ENCODE assay signal across 1 cellular context in the genomic region with DNA sequence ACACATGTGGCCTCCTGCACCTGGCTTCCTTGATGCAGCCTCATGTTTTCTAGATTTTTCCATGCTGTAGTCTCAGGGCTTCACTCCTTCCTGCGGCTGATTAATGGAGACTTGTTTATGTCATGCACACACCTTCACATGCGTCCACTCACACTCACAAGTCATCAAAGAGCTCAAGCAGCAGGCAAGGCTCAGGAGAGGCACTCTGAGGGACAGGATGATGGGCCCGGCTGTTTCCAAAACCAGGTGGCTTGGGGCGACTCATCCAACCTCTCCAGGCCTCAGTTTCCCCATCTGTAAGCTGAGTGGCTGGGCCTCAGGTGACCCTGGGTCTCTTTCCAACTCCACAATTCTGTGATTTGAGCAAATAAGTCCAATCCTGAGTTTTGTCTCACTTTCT.
TF ChIP-seq lines count a peak whose summit lies in the region.

No MANE protein-coding gene starts in this region.

TF ChIP-seq in WTC11, 78 proteins besides CTCF, POLR2A, EP300 and RAD21 (continued from another document):
- TF ChIP-seq E2F5 (CRISPR knock-in tag; IDR thresholded peaks at IDR 0.05) (no peak), ZNF121 (CRISPR knock-in tag; IDR thresholded peaks at IDR 0.05) (no peak), TP53 (CRISPR knock-in tag; IDR thresholded peaks at IDR 0.05) (no peak), AR (CRISPR knock-in tag; IDR thresholded peaks at IDR 0.05) (no peak), GRHL2 (CRISPR knock-in tag; IDR thresholded peaks at IDR 0.05; ENCODE audit: insufficient replicate concordance, severe bottlenecking) (no peak), RORB (CRISPR knock-in tag; IDR thresholded peaks at IDR 0.05) (no peak), RELA (CRISPR knock-in tag; IDR thresholded peaks at IDR 0.05; ENCODE audit: borderline replicate concordance) (no peak)
- TF ChIP-seq, protein P1, sequence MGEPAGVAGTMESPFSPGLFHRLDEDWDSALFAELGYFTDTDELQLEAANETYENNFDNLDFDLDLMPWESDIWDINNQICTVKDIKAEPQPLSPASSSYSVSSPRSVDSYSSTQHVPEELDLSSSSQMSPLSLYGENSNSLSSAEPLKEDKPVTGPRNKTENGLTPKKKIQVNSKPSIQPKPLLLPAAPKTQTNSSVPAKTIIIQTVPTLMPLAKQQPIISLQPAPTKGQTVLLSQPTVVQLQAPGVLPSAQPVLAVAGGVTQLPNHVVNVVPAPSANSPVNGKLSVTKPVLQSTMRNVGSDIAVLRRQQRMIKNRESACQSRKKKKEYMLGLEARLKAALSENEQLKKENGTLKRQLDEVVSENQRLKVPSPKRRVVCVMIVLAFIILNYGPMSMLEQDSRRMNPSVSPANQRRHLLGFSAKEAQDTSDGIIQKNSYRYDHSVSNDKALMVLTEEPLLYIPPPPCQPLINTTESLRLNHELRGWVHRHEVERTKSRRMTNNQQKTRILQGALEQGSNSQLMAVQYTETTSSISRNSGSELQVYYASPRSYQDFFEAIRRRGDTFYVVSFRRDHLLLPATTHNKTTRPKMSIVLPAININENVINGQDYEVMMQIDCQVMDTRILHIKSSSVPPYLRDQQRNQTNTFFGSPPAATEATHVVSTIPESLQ (CRISPR knock-in tag; IDR thresholded peaks at IDR 0.05) = no peak
- TF ChIP-seq, protein P2, sequence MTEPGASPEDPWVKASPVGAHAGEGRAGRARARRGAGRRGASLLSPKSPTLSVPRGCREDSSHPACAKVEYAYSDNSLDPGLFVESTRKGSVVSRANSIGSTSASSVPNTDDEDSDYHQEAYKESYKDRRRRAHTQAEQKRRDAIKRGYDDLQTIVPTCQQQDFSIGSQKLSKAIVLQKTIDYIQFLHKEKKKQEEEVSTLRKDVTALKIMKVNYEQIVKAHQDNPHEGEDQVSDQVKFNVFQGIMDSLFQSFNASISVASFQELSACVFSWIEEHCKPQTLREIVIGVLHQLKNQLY (CRISPR knock-in tag; IDR thresholded peaks at IDR 0.05) = no peak
- TF ChIP-seq, protein P3, sequence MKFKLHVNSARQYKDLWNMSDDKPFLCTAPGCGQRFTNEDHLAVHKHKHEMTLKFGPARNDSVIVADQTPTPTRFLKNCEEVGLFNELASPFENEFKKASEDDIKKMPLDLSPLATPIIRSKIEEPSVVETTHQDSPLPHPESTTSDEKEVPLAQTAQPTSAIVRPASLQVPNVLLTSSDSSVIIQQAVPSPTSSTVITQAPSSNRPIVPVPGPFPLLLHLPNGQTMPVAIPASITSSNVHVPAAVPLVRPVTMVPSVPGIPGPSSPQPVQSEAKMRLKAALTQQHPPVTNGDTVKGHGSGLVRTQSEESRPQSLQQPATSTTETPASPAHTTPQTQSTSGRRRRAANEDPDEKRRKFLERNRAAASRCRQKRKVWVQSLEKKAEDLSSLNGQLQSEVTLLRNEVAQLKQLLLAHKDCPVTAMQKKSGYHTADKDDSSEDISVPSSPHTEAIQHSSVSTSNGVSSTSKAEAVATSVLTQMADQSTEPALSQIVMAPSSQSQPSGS (CRISPR knock-in tag; IDR thresholded peaks at IDR 0.05; ENCODE audit: borderline replicate concordance, low read depth) = no peak
- TF ChIP-seq, protein P4, sequence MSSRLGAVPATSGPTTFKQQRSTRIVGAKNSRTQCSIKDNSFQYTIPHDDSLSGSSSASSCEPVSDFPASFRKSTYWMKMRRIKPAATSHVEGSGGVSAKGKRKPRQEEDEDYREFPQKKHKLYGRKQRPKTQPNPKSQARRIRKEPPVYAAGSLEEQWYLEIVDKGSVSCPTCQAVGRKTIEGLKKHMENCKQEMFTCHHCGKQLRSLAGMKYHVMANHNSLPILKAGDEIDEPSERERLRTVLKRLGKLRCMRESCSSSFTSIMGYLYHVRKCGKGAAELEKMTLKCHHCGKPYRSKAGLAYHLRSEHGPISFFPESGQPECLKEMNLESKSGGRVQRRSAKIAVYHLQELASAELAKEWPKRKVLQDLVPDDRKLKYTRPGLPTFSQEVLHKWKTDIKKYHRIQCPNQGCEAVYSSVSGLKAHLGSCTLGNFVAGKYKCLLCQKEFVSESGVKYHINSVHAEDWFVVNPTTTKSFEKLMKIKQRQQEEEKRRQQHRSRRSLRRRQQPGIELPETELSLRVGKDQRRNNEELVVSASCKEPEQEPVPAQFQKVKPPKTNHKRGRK (CRISPR knock-in tag; IDR thresholded peaks at IDR 0.05; ENCODE audit: borderline replicate concordance) = no peak
